In genomic region chr19:4399871-4400768, GRCh38 we compare ENCODE assay signal across 8 cellular contexts. TPM values are rescaled to one million over a fixed set of nuclear protein-coding genes. Genes with fewer than 3 reads are reported as not detected.
A peak's percentile ranks its signal among the peaks of the same experiment; 100 is the strongest.
DNase-seq lines count a peak whose midpoint lies in the region; ATAC-seq and TF ChIP-seq lines count a peak whose summit lies in the region.

Gene SH3GL1, minus strand, starts transcription at chr19:4400547. Its CDS starts 179 bp downstream, at chr19:4400368.

- DNase-seq in BE2C (peak; percentile 91), GM19238 (ENCODE audit: insufficient read length, low spot score) (peak; percentile 81), NCI-H510A (lab: John Stamatoyannopoulos, UW) (peak; percentile 90), left colon (peak; percentile 85 to 90)
- peak; percentile 95 for DNase-seq in activated CD4-positive, alpha-beta T cell treated with anti-CD3 and anti-CD28 coated beads for 36 hours
- peak; percentile 92 for DNase-seq in stimulated activated CD4-positive, alpha-beta T cell treated with anti-CD3 and anti-CD28 coated beads, Interleukin-1b, Interleukin-23, amount 100 ng/mL, for 48 hours

- no peaks in the 10 kb centered on the region for H3K4me1 ChIP-seq in BE2C

- H3K36me3 ChIP-seq in BE2C = peaks cover 39% of the 10 kb centered on the region

- peak within 1 kb of the TSS; percentile 93 for H3K4me3 Mint-ChIP-seq in activated CD4-positive, alpha-beta T cell treated with anti-CD3 and anti-CD28 coated beads for 36 hours

- H3K27ac Mint-ChIP-seq in activated CD4-positive, alpha-beta T cell treated with anti-CD3 and anti-CD28 coated beads for 36 hours = peak within 1 kb of the TSS; percentile 95

- H3K9me3 Mint-ChIP-seq in activated CD4-positive, alpha-beta T cell treated with anti-CD3 and anti-CD28 coated beads for 36 hours (ENCODE audit: low read depth) = no peaks in the 10 kb centered on the region

- intact Hi-C loops in activated CD4-positive, alpha-beta T cell treated with anti-CD3 and anti-CD28 coated beads for 36 hours (cut with DNase I, micrococcal nuclease) = loop anchor here (1.0 to 10.0 kb wide), 12 partner anchors 20 to 1577 kb away; partner anchors contain the start of genes ANKRD24 (in 1 of the 2), DAPK3 (in 1 of the 2), MAP2K2 (in 1 of the 2) and MFSD12 (in 1 of the 2)
- intact Hi-C loops in left colon (cut with DNase I, micrococcal nuclease) = no loop called here

- peak; percentile 93 for TF ChIP-seq CTCF in BE2C (IDR thresholded peaks at IDR 0.05; ENCODE audit: low read depth, low read length)

- H3K27ac ChIP-seq in cingulate gyrus (ENCODE audit: low read depth, low read length) = peak within 1 kb of the TSS; percentile 72

- no peaks in the 10 kb centered on the region for H3K9me3 ChIP-seq in BE2C

- peaks cover 63% of the 10 kb centered on the region for H3K4me1 Mint-ChIP-seq in activated CD4-positive, alpha-beta T cell treated with anti-CD3 and anti-CD28 coated beads for 36 hours

- peak within 1 kb of the TSS; percentile 96 for H3K4me3 ChIP-seq in BE2C (ENCODE audit: low read depth, low read length)

- CTCF ChIA-PET in activated CD4-positive, alpha-beta T cell treated with anti-CD3 and anti-CD28 coated beads for 36 hours (lab: Charles Lee) = interaction anchor here (0.6 to 3.2 kb wide), 9 partner anchors 19 to 253 kb away, joined by 3 to 13 read pairs (median 4); partner anchors contain the start of gene YJU2

- no peaks in the 10 kb centered on the region for H3K27me3 Mint-ChIP-seq in activated CD4-positive, alpha-beta T cell treated with anti-CD3 and anti-CD28 coated beads for 36 hours

- POLR2A ChIA-PET in activated CD4-positive, alpha-beta T cell treated with anti-CD3 and anti-CD28 coated beads for 36 hours (lab: Charles Lee) = interaction anchor here (0.6 to 1.2 kb wide), 2 partner anchors 30 to 133 kb away, joined by 3 read pairs; no protein-coding TSS in a partner anchor

- H3K27me3 ChIP-seq in BE2C = no peaks in the 10 kb centered on the region

- peaks cover 38% of the 10 kb centered on the region for H3K36me3 Mint-ChIP-seq in activated CD4-positive, alpha-beta T cell treated with anti-CD3 and anti-CD28 coated beads for 36 hours (ENCODE audit: low read depth)

- peak; percentile 63 for ATAC-seq in HG03439 (IDR thresholded peaks at IDR 0.05; ENCODE audit: unreplicated experiment)
- ATAC-seq in activated CD4-positive, alpha-beta T cell treated with anti-CD3 and anti-CD28 coated beads for 36 hours = peak; percentile 54
- peak; percentile 68 for ATAC-seq in left colon

RNA-seq across cellular contexts. Expression of gene SH3GL1, which starts in this region (rescaled TPM):
- polyA plus RNA-seq in BE2C (2012; ENCODE audit: insufficient read depth, insufficient read length, low read depth) = 132 TPM
- total RNA-seq in activated CD4-positive, alpha-beta T cell treated with anti-CD3 and anti-CD28 coated beads for 36 hours = 10 to 100 TPM; 42.0 to 46.8 TPM
- 10 to 100 TPM; 42.3 to 44.4 TPM for total RNA-seq in left colon

Comparison
In these comparisons a context has a peak if more than half of its experiments do, and no peak if none do; other contexts are left out.
1. Peak in every context shown above with its lines: DNase-seq, ATAC-seq, H3K4me3 ChIP-seq and H3K27ac ChIP-seq.
2. intact Hi-C loops: an anchor here in activated CD4-positive, alpha-beta T cell treated with anti-CD3 and anti-CD28 coated beads for 36 hours (1.0 to 10.0 kb wide); none called in left colon.